In the genomic region with DNA sequence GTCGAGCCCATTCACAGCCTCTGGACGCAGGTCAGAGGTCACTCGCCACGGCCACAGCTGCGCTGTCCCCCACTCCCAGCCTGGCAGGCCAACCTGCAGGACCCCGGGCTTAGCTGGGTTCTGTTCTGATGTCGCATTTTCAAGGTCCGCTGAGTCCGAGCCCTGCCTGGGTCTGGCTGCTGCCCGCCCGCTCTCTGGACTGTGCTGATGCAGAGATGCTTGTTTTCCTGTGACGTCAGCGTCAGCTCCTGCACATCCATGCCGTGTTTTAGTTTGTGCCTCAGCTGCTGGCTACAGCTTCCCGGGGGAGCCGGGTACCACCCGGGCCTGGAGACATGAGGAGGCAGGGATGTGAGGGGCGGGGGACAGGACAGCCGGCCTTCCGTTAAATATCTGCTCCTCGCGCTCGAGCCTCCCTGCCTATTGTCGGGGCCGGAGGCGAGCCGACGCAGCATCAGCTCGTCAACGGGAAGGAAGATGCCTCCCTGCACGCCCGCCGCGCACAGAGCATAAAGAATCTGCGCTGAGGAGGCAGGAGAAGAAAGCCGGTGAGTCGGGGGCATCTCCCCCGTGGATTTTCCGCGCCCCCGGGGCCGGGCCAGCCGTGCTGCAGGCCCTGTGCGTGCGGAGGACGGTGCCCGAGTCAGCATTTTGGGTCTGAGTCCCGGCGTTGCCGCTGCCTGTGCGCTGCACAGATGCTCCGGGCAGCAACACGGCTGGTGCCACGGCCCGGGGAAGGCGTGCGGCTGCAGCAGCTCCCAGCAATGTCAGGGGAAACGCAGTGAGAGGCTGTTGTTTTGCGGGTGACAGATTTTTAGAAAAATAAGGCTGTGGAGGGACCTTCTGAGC, we compare ENCODE assay signal across 10 cellular contexts. TPM values are rescaled to one million over a fixed set of nuclear protein-coding genes. Genes with fewer than 3 reads are reported as not detected.
A peak's percentile ranks its signal among the peaks of the same experiment; 100 is the strongest.
DNase-seq lines count a peak whose midpoint lies in the region; ATAC-seq and TF ChIP-seq lines count a peak whose summit lies in the region.
"Had no signal": no experiment of that assay in that cellular context is flagged by ENCODE, and none has a peak within 500 bp of the region (broad histone marks: within the 10 kb centered on the region; RNA-seq: fewer than 3 reads in every experiment).

No MANE protein-coding gene starts in this region.

- TF ChIP-seq EP300 in sigmoid colon (IDR thresholded peaks at IDR 0.05): no peak

- no peaks in the 10 kb centered on the region for H3K36me3 Mint-ChIP-seq in CD14-positive monocyte

- H3K36me3 ChIP-seq in SJCRH30: no peaks in the 10 kb centered on the region
- no peaks in the 10 kb centered on the region for H3K36me3 ChIP-seq in sigmoid colon

- H3K27ac Mint-ChIP-seq in CD14-positive monocyte: no peak overlapping the region
- H3K27ac Mint-ChIP-seq: activated naive CD4-positive, alpha-beta T cell treated with anti-CD3 and anti-CD28 coated beads, Interleukin-2, amount 50 U/mL, for 24 hours; naive thymus-derived CD8-positive, alpha-beta T cell had no signal

- no peak for TF ChIP-seq POLR2A in sigmoid colon (IDR thresholded peaks at IDR 0.05)

- H3K4me3 Mint-ChIP-seq in CD14-positive monocyte: no peak overlapping the region
- H3K4me3 Mint-ChIP-seq: activated naive CD4-positive, alpha-beta T cell treated with anti-CD3 and anti-CD28 coated beads, Interleukin-2, amount 50 U/mL, for 24 hours; naive thymus-derived CD8-positive, alpha-beta T cell had no signal

- 77 to 85% methylated on average over 59 of the region's 59 CpGs for WGBS in sigmoid colon, 2 donors

- H3K27me3 Mint-ChIP-seq in CD14-positive monocyte (ENCODE audit: low read depth in 3 of 3): peaks cover under 1 to 6% (median 2%) of the 10 kb centered on the region in 3 donors
- H3K27me3 Mint-ChIP-seq: activated naive CD4-positive, alpha-beta T cell treated with anti-CD3 and anti-CD28 coated beads, Interleukin-2, amount 50 U/mL, for 24 hours; naive thymus-derived CD8-positive, alpha-beta T cell had no signal

- ATAC-seq in HG03439 (IDR thresholded peaks at IDR 0.05; ENCODE audit: unreplicated experiment): no peak
- ATAC-seq: naive thymus-derived CD8-positive, alpha-beta T cell had no signal

- H3K4me1 ChIP-seq in SJCRH30: no peaks in the 10 kb centered on the region
- peaks cover 0 to 9% (median 7%) of the 10 kb centered on the region in 4 donors for H3K4me1 ChIP-seq in sigmoid colon

- H3K9me3 ChIP-seq in SJCRH30 (replicated peaks) (peaks cover 10% of the 10 kb centered on the region), sigmoid colon (peaks cover 7 to 15% (median 10%) of the 10 kb centered on the region in 4 donors)

- no peak overlapping the region for H3K27ac ChIP-seq in SJCRH30
- no peak overlapping the region for H3K27ac ChIP-seq in sigmoid colon

- intact Hi-C loops in sigmoid colon (cut with DNase I) (no loop called here), CD14-positive monocyte (cut with micrococcal nuclease) (no loop called here)

- no peak overlapping the region for H3K4me3 ChIP-seq in SJCRH30
- peak overlapping the region; percentile 48 for H3K4me3 ChIP-seq in fibroblast of pulmonary artery (replicated peaks; ENCODE audit: low read depth, low read length)
- peak overlapping the region in 3 of 4 donors; percentile 17 to 40 (median 39) for H3K4me3 ChIP-seq in sigmoid colon

- H3K9me3 Mint-ChIP-seq in CD14-positive monocyte: peaks cover 9 to 18% (median 16%) of the 10 kb centered on the region in 7 donors

- DNase-seq in GM04504 (ENCODE audit: low read depth) (peak; percentile 19), SJCRH30 (peak; percentile 67), fibroblast of pulmonary artery (ENCODE audit: low read depth) (peak; percentile 57), sigmoid colon (no peak), CD14-positive monocyte (ENCODE audit: low spot score) (no peak), GM20000 (ENCODE audit: low spot score) (no peak)
- DNase-seq: NCI-H774 had no signal

- no peaks in the 10 kb centered on the region for H3K4me1 Mint-ChIP-seq in CD14-positive monocyte
- H3K4me1 Mint-ChIP-seq: activated naive CD4-positive, alpha-beta T cell treated with anti-CD3 and anti-CD28 coated beads, Interleukin-2, amount 50 U/mL, for 24 hours had no signal

- TF ChIP-seq CTCF in fibroblast of pulmonary artery (IDR thresholded peaks at IDR 0.05; ENCODE audit: low read length, missing control alignments): no peak
- no peak for TF ChIP-seq CTCF in sigmoid colon (IDR thresholded peaks at IDR 0.05)
- no peak for TF ChIP-seq CTCF in CD14-positive monocyte (IDR thresholded peaks at IDR 0.05)
- TF ChIP-seq CTCF in GM20000 (IDR thresholded peaks at IDR 0.05; ENCODE audit: extremely low read depth, missing control alignments): no peak

- H3K27me3 ChIP-seq in SJCRH30: peaks cover 44% of the 10 kb centered on the region
- peaks cover 14 to 89% (median 41%) of the 10 kb centered on the region in 3 donors for H3K27me3 ChIP-seq in sigmoid colon

RNA-seq across cellular contexts. Expression of a gene that starts 23.4 kb away (rescaled TPM):
- total RNA-seq in SJCRH30 (2014; rRNA removed; shearing (Covaris generic)): 0.56 and 0.83 TPM in 2 replicates
- 1 to 10 TPM; 1.4 to 4.8 (median 3.7) TPM for total RNA-seq in sigmoid colon
- polyA plus RNA-seq in sigmoid colon: 10 to 100 TPM; 37.7 to 52.9 (median 37.8) TPM
- polyA plus RNA-seq in CD14-positive monocyte: 1 to 10 TPM in 1 of 2 donors, under 1 TPM in 1; 0.74 to 1.4 TPM

RNA-seq across cellular contexts. Expression of a gene that starts 54.5 kb away (rescaled TPM):
- not detected in 2 replicates for total RNA-seq in SJCRH30 (2014; rRNA removed; shearing (Covaris generic))
- not detected for total RNA-seq in sigmoid colon
- polyA plus RNA-seq in sigmoid colon: under 1 TPM in 1 of 3 donors, not detected in 2; 0.51 TPM
- not detected for polyA plus RNA-seq in CD14-positive monocyte
- total RNA-seq: naive thymus-derived CD8-positive, alpha-beta T cell had no signal
- polyA plus RNA-seq: naive thymus-derived CD8-positive, alpha-beta T cell had no signal

Comparison
In these comparisons a context has a peak if more than half of its experiments do, and no peak if none do; other contexts are left out.
1. DNase-seq: peak in GM04504 (single experiment), SJCRH30 (2 of 2) and fibroblast of pulmonary artery (single experiment); none in sigmoid colon (single experiment), CD14-positive monocyte (single experiment) and GM20000 (single experiment).